ENCODE assay signal across 1 cellular context in genomic region chr2:219209818-219210571, GRCh38.
TF ChIP-seq lines count a peak whose summit lies in the region.

No MANE protein-coding gene starts in this region.

TF ChIP-seq in WTC11, 78 proteins besides CTCF, POLR2A, EP300 and RAD21 (continued from another document):
- TF ChIP-seq ARID4B (CRISPR knock-in tag; IDR thresholded peaks at IDR 0.05; ENCODE audit: borderline replicate concordance): no peak
TF ChIP-seq in WTC11: peak in this region for 0.
